ENCODE assay signal across 26 cellular contexts in genomic region chr3:182848906-182849305, GRCh38.
"Had no signal": no experiment of that assay in that cellular context is flagged by ENCODE, and none has a peak within 500 bp of the region (broad histone marks: within the 10 kb centered on the region; RNA-seq: fewer than 3 reads in every experiment).

No MANE protein-coding gene starts in this region.

- H3K9me3 ChIP-seq: gastrocnemius medialis, ovary, psoas muscle, sigmoid colon, suprapubic skin, transverse colon, upper lobe of right lung, uterus had no signal

- H3K9me3 Mint-ChIP-seq: endodermal cell; memory B cell; natural killer cell; stimulated activated effector memory CD8-positive, alpha-beta T cell treated with anti-CD3 and anti-CD28 coated beads, Interleukin-12 subunit alpha, Interleukin-12 subunit beta, amount 100 ng/mL, for 72 hours had no signal

- H3K27ac Mint-ChIP-seq: endodermal cell; memory B cell; stimulated activated effector memory CD8-positive, alpha-beta T cell treated with anti-CD3 and anti-CD28 coated beads, Interleukin-12 subunit alpha, Interleukin-12 subunit beta, amount 100 ng/mL, for 72 hours had no signal

- ATAC-seq: esophagus mucosa; gastrocnemius medialis; natural killer cell; psoas muscle; right cardiac atrium; stimulated activated effector memory CD8-positive, alpha-beta T cell treated with anti-CD3 and anti-CD28 coated beads, Interleukin-12 subunit alpha, Interleukin-12 subunit beta, amount 100 ng/mL, for 72 hours; stimulated activated naive CD8-positive, alpha-beta T cell treated with anti-CD3 and anti-CD28 coated beads, Interleukin-15, Interleukin-2, amounts not matched to agents 100 U/mL and 50 U/mL, for 24 hours; upper lobe of right lung had no signal

- H3K27ac ChIP-seq: dorsolateral prefrontal cortex, epithelial cell of prostate, gastrocnemius medialis, ovary, psoas muscle, sigmoid colon, suprapubic skin, transverse colon, upper lobe of right lung, uterus had no signal

- H3K36me3 ChIP-seq: ovary, uterus had no signal

- H3K4me1 Mint-ChIP-seq: endodermal cell; memory B cell; natural killer cell; stimulated activated effector memory CD8-positive, alpha-beta T cell treated with anti-CD3 and anti-CD28 coated beads, Interleukin-12 subunit alpha, Interleukin-12 subunit beta, amount 100 ng/mL, for 72 hours had no signal

- DNase-seq: dorsolateral prefrontal cortex; effector CD4-positive, alpha-beta T cell; endodermal cell; foreskin fibroblast; gastrocnemius medialis; head of caudate nucleus; natural killer cell; occipital lobe; ovary; posterior cingulate gyrus; psoas muscle; right cardiac atrium; sigmoid colon; stimulated activated CD4-positive, alpha-beta T cell treated with anti-CD3 and anti-CD28 coated beads, Interleukin-2, amount 100 ng/mL, for 24 hours; stimulated activated CD4-positive, alpha-beta T cell treated with anti-CD3 and anti-CD28 coated beads, Interleukin-4, amount 100 ng/mL, for 24 hours; stimulated activated naive CD8-positive, alpha-beta T cell treated with anti-CD3 and anti-CD28 coated beads, Interleukin-15, Interleukin-2, amounts not matched to agents 100 U/mL and 50 U/mL, for 24 hours; transverse colon; upper lobe of right lung; uterus had no signal

- FAIRE-seq: keratinocyte had no signal

- H3K4me3 Mint-ChIP-seq: endodermal cell; memory B cell; natural killer cell; stimulated activated effector memory CD8-positive, alpha-beta T cell treated with anti-CD3 and anti-CD28 coated beads, Interleukin-12 subunit alpha, Interleukin-12 subunit beta, amount 100 ng/mL, for 72 hours had no signal

- H3K4me3 ChIP-seq: dorsolateral prefrontal cortex, gastrocnemius medialis, lung, ovary, psoas muscle, sigmoid colon, suprapubic skin, transverse colon, upper lobe of right lung, uterus had no signal

- H3K27me3 Mint-ChIP-seq: memory B cell had no signal
